Comparison of ENCODE assay signal across 7 cellular contexts in the genomic region with DNA sequence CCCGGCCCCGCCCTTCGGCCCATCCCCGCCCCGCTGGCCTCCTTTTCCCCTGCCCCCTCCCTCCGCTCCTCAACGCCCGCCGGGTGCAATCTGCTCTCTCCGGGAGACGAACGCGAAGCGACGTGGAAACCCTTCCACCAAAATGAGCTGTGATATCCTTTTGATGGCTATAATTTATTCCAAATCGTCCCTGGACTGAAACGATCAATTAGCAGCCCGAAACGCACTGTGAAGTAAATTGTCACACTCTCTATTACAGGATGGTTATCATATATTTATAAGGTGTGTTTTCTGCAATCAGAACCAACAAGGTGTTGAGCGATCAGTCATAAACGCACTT.
A peak's percentile ranks its signal among the peaks of the same experiment; 100 is the strongest.
DNase-seq lines count a peak whose midpoint lies in the region; ATAC-seq and TF ChIP-seq lines count a peak whose summit lies in the region.

No MANE protein-coding gene starts in this region.

- no peaks in the 10 kb centered on the region for H4K20me1 ChIP-seq in Karpas-422 (ENCODE audit: insufficient read depth, low read depth, low read length)

- H3K4me1 ChIP-seq in SJCRH30: no peaks in the 10 kb centered on the region
- H3K4me1 ChIP-seq in skeletal muscle satellite cell (ENCODE audit: control insufficient read depth, insufficient read depth, low read length): no peaks in the 10 kb centered on the region
- no peaks in the 10 kb centered on the region for H3K4me1 ChIP-seq in Karpas-422 (ENCODE audit: low read length)

- no peaks in the 10 kb centered on the region for H3K9me2 ChIP-seq in Karpas-422 (replicated peaks; ENCODE audit: insufficient read depth, low read length)

- no peaks in the 10 kb centered on the region for H3K9me3 ChIP-seq in SJCRH30 (replicated peaks)
- no peaks in the 10 kb centered on the region for H3K9me3 ChIP-seq in skeletal muscle satellite cell (replicated peaks; ENCODE audit: low read length)
- H3K9me3 ChIP-seq in Karpas-422 (ENCODE audit: low read length): no peaks in the 10 kb centered on the region

- H3K27ac ChIP-seq in SJCRH30 (no peak overlapping the region), Karpas-422 (ENCODE audit: low read length) (no peak overlapping the region)

- H3K4me2 ChIP-seq in skeletal muscle satellite cell (ENCODE audit: low read length) (peak overlapping the region; percentile 100), Karpas-422 (ENCODE audit: low read depth, low read length, poor library complexity, severe bottlenecking) (no peak overlapping the region)

- ATAC-seq in GM21526 (IDR thresholded peaks at IDR 0.05; ENCODE audit: low FRiP score, unreplicated experiment): peak; percentile 4
- ATAC-seq in GM18519 (IDR thresholded peaks at IDR 0.05; ENCODE audit: low FRiP score, unreplicated experiment): no peak

- DNase-seq in SJCRH30 (no peak), fibroblast of villous mesenchyme (ENCODE audit: low read depth) (no peak), iPS-NIHi11 (ENCODE audit: low spot score) (no peak), Karpas-422 (no peak)

- no peaks in the 10 kb centered on the region for H3K79me2 ChIP-seq in Karpas-422 (ENCODE audit: low read length)

- TF ChIP-seq CTCF in fibroblast of villous mesenchyme (IDR thresholded peaks at IDR 0.05; ENCODE audit: insufficient read depth, low read depth, low read length): no peak

- H3K27me3 ChIP-seq in SJCRH30 (no peaks in the 10 kb centered on the region), skeletal muscle satellite cell (ENCODE audit: control insufficient read depth, insufficient read depth, low read length) (peaks cover 9% of the 10 kb centered on the region), Karpas-422 (ENCODE audit: low read length) (no peaks in the 10 kb centered on the region)

- H3K36me3 ChIP-seq in SJCRH30 (no peaks in the 10 kb centered on the region), skeletal muscle satellite cell (ENCODE audit: insufficient read depth, low read length) (no peaks in the 10 kb centered on the region), Karpas-422 (ENCODE audit: insufficient read depth, low read length) (no peaks in the 10 kb centered on the region)

- H3K4me3 ChIP-seq in SJCRH30 (peak overlapping the region; percentile 92), fibroblast of villous mesenchyme (ENCODE audit: low read depth, low read length) (peak overlapping the region; percentile 83), skeletal muscle satellite cell (ENCODE audit: low read length) (peak overlapping the region; percentile 86), Karpas-422 (ENCODE audit: low read length) (no peak overlapping the region)

- no peak overlapping the region for H2AFZ ChIP-seq in Karpas-422 (ENCODE audit: low read length)

- H3K9ac ChIP-seq in skeletal muscle satellite cell (ENCODE audit: low read depth, low read length) (peak overlapping the region; percentile 70), Karpas-422 (ENCODE audit: low read length) (no peak overlapping the region)
